ENCODE assay signal across 8 cellular contexts in genomic region chr9:74645007-74645639, GRCh38.
DNase-seq lines count a peak whose midpoint lies in the region; ATAC-seq and TF ChIP-seq lines count a peak whose summit lies in the region.

No MANE protein-coding gene starts in this region.

- no peaks in the 10 kb centered on the region for H3K4me1 ChIP-seq in KMS-11 (ENCODE audit: low read depth, poor library complexity, severe bottlenecking)
- no peaks in the 10 kb centered on the region for H3K4me1 ChIP-seq in osteoblast (ENCODE audit: insufficient read depth, low read length)

- H3K4me1 Mint-ChIP-seq in CD4-positive, alpha-beta T cell (ENCODE audit: low read depth) = no peaks in the 10 kb centered on the region

- no peak overlapping the region for H3K4me3 Mint-ChIP-seq in CD4-positive, alpha-beta T cell

- H3K79me2 ChIP-seq in KMS-11 (ENCODE audit: insufficient read depth, low read depth) (no peaks in the 10 kb centered on the region), osteoblast (ENCODE audit: insufficient read depth, low read length) (no peaks in the 10 kb centered on the region)

- H3K27ac ChIP-seq in KMS-11 (no peak overlapping the region), osteoblast (ENCODE audit: low read depth, low read length) (no peak overlapping the region)
- H3K27ac ChIP-seq in CD4-positive, alpha-beta T cell (ENCODE audit: low read depth, low read length) = no peak overlapping the region

- no peak overlapping the region for H3K9ac ChIP-seq in KMS-11

- H3K27ac Mint-ChIP-seq in CD4-positive, alpha-beta T cell = no peak overlapping the region

- no peaks in the 10 kb centered on the region for H3K36me3 Mint-ChIP-seq in CD4-positive, alpha-beta T cell (ENCODE audit: low read depth)

- CTCF ChIA-PET in CD4-positive, alpha-beta T cell (lab: Charles Lee) = no interaction called here

- no peaks in the 10 kb centered on the region for H3K27me3 ChIP-seq in KMS-11 (ENCODE audit: insufficient read depth, low read depth)
- no peaks in the 10 kb centered on the region for H3K27me3 ChIP-seq in osteoblast (ENCODE audit: insufficient read depth, low read length)
- no peaks in the 10 kb centered on the region for H3K27me3 ChIP-seq in CD4-positive, alpha-beta T cell (ENCODE audit: control insufficient read depth, insufficient read depth, low read length)

- TF ChIP-seq CTCF in GM13976 (IDR thresholded peaks at IDR 0.05; ENCODE audit: borderline replicate concordance, control extremely low read depth, extremely low read depth, insufficient read depth, missing control alignments) (peak; percentile 18), KMS-11 (conservative IDR thresholded peaks at IDR 0.05; ENCODE audit: low read depth, low read length) (peak; percentile 82), cardiac fibroblast (IDR thresholded peaks at IDR 0.05; ENCODE audit: low read depth, low read length) (peak; percentile 39), osteoblast (IDR thresholded peaks at IDR 0.05; ENCODE audit: extremely low read depth, low read depth, low read length) (peak; percentile 60)
- TF ChIP-seq CTCF in CD4-positive, alpha-beta T cell (IDR thresholded peaks at IDR 0.05) = no peak

- in situ Hi-C loops in GM13976 (cut with MboI; ENCODE audit: low sequenced_read_pairs, unreplicated experiment) = no loop called here

- no peaks in the 10 kb centered on the region for H3K9me3 Mint-ChIP-seq in CD4-positive, alpha-beta T cell

- no peaks in the 10 kb centered on the region for H3K9me3 ChIP-seq in osteoblast (ENCODE audit: low read depth, low read length)
- no peaks in the 10 kb centered on the region for H3K9me3 ChIP-seq in CD4-positive, alpha-beta T cell (ENCODE audit: control insufficient read depth, low read length)

- intact Hi-C loops in CD4-positive, alpha-beta T cell (cut with DNase I, micrococcal nuclease) = no loop called here

- peaks cover 18% of the 10 kb centered on the region for H3K27me3 Mint-ChIP-seq in CD4-positive, alpha-beta T cell

- H3K36me3 ChIP-seq in KMS-11 (ENCODE audit: insufficient read depth) (no peaks in the 10 kb centered on the region), osteoblast (ENCODE audit: insufficient read depth, low read length) (no peaks in the 10 kb centered on the region)

- H2AFZ ChIP-seq in KMS-11 (ENCODE audit: low read depth) = no peak overlapping the region
- no peak overlapping the region for H2AFZ ChIP-seq in osteoblast (ENCODE audit: low read length)

- ATAC-seq in HG02642 (IDR thresholded peaks at IDR 0.05; ENCODE audit: poor library complexity, unreplicated experiment) = no peak
- no peak for ATAC-seq in CD4-positive, alpha-beta T cell (ENCODE audit: poor library complexity)
- no peak for ATAC-seq in GM21619 (IDR thresholded peaks at IDR 0.05; ENCODE audit: unreplicated experiment)

- POLR2A ChIA-PET in CD4-positive, alpha-beta T cell (lab: Charles Lee) = no interaction called here

- no peaks in the 10 kb centered on the region for H4K20me1 ChIP-seq in KMS-11 (ENCODE audit: insufficient read depth)
- H4K20me1 ChIP-seq in osteoblast (ENCODE audit: insufficient read depth, low read length) = no peaks in the 10 kb centered on the region

- no peak overlapping the region for H3K4me3 ChIP-seq in KMS-11 (IDR thresholded peaks at IDR 0.05; ENCODE audit: insufficient read depth, low read depth, low read length)
- H3K4me3 ChIP-seq in cardiac fibroblast (replicated peaks in 1 of 2; ENCODE audit: low read depth in 2 of 2, low read length in 2 of 2) = no peak overlapping the region
- no peak overlapping the region for H3K4me3 ChIP-seq in osteoblast (ENCODE audit: insufficient read depth, low read length)

- no peak overlapping the region for H3K4me2 ChIP-seq in KMS-11
- no peak overlapping the region for H3K4me2 ChIP-seq in osteoblast (ENCODE audit: insufficient read depth, low read length)

- DNase-seq in A172 (ENCODE audit: low spot score) (peak; percentile 1), GM13976 (ENCODE audit: low spot score) (peak; percentile 12), cardiac fibroblast (ENCODE audit: low read depth in 2 of 2) (peak; percentile 15 to 26), osteoblast (ENCODE audit: insufficient read length, low spot score, missing footprints) (no peak)
- DNase-seq in CD4-positive, alpha-beta T cell = no peak

Comparison
In these comparisons a context has a peak if more than half of its experiments do, and no peak if none do; other contexts are left out.
1. DNase-seq: peak in A172 (single experiment), GM13976 (single experiment) and cardiac fibroblast (2 of 2); none in osteoblast (single experiment) and CD4-positive, alpha-beta T cell (0 of 10).